In genomic region chr22:36397081-36397766, GRCh38 we compare ENCODE assay signal across 2 cellular contexts.
A peak's percentile ranks its signal among the peaks of the same experiment; 100 is the strongest.
TF ChIP-seq lines count a peak whose summit lies in the region.

No MANE protein-coding gene starts in this region.

TF ChIP-seq in GM23338, 12 proteins besides CTCF, POLR2A, EP300 and RAD21:
- no peak for TF ChIP-seq CREB1 (CRISPR knock-in tag; IDR thresholded peaks at IDR 0.05; ENCODE audit: low read depth)
- TF ChIP-seq ZNF114 (CRISPR knock-in tag; IDR thresholded peaks at IDR 0.05) = no peak

TF ChIP-seq in K562, 482 proteins besides CTCF, POLR2A, EP300 and RAD21:
- TF ChIP-seq CEBPG (CRISPR knock-in tag; IDR thresholded peaks at IDR 0.05) (no peak), CEBPG (tag; conservative IDR thresholded peaks at IDR 0.05 in 1 of 2, IDR thresholded peaks at IDR 0.05 in 1 of 2) (peak in 1 of 2 experiments; percentile 45; a peak in 2 of 4 replicates), ZNF3 (CRISPR knock-in tag; IDR thresholded peaks at IDR 0.05) (0 out of 2 replicates have a peak, but pooled peaks have one; percentile 46), BRF1 (IDR thresholded peaks at IDR 0.05; ENCODE audit: borderline replicate concordance, extremely low read depth, insufficient read length) (no peak)
